ENCODE assay signal across 1 cellular context in the genomic region with DNA sequence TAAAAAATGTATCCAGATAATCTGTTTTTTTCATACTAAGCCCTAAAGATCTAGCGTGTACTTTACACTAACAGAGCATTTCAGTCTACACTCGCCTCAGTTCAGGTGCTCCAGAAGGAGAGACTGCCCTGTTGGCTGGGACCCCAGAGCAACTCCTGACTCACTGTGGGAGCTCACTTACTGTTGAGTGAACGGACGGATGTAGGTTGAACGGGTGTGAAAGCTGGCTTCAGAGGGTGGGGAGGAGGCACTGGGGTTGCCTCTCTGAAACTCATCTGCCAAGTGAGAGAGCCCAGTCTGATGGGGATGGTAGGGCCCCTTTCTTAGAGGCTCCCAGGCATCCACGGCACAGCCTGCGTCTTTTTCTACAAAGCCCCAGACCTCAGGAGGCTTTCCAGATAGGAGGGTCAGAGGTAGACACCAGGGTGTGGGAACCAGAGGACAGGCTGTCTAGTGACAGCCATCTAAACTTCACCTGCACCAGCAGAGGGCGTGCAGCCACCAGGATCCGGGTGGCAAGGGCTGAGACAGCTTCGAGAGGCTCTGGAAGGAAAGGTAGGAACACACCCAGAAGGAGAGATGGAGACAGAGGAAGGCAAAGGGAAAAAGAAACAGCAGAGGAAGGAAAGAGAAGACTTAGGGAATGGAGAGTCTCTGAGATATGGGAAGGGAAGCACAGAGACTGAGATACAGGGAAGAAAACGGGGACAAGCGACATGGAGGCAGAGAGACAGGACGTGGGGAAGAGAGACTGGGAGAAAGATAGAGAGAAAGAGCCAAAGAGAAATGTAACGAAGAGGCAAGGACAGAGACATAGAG.
TF ChIP-seq lines count a peak whose summit lies in the region.

No MANE protein-coding gene starts in this region.

TF ChIP-seq in K562, 482 proteins besides CTCF, POLR2A, EP300 and RAD21 (continued from another document and continues in another):
- TF ChIP-seq ZBTB40 (IDR thresholded peaks at IDR 0.05) (peak; percentile 48; the same call in 1 of the 2 replicates), ZBTB40 (CRISPR knock-in tag; IDR thresholded peaks at IDR 0.05) (no peak), ETV5 (CRISPR knock-in tag; IDR thresholded peaks at IDR 0.05; ENCODE audit: low read depth) (no peak), SRSF1 (IDR thresholded peaks at IDR 0.05; ENCODE audit: low read depth, low read length) (no peak), TFAM (CRISPR knock-in tag; conservative IDR thresholded peaks at IDR 0.05) (no peak), ZNF431 (CRISPR knock-in tag; IDR thresholded peaks at IDR 0.05) (no peak), KLF1 (tag; IDR thresholded peaks at IDR 0.05) (no peak), EWSR1 (IDR thresholded peaks at IDR 0.05; ENCODE audit: borderline replicate concordance, low read depth, partially characterized antibody) (no peak), GATAD2B (IDR thresholded peaks at IDR 0.05; ENCODE audit: borderline replicate concordance) (no peak), POLR2H (tag; IDR thresholded peaks at IDR 0.05; ENCODE audit: low read depth) (no peak), OTX1 (CRISPR knock-in tag; IDR thresholded peaks at IDR 0.05) (peak; percentile 92), E2F5 (CRISPR knock-in tag; IDR thresholded peaks at IDR 0.05) (no peak), NCOA6 (IDR thresholded peaks at IDR 0.05) (no peak), BCOR (IDR thresholded peaks at IDR 0.05) (peak; percentile 77), SMARCE1 (IDR thresholded peaks at IDR 0.05) (0 out of 2 replicates have a peak, but pooled peaks have one; percentile 32), MTF1 (CRISPR knock-in tag; IDR thresholded peaks at IDR 0.05; ENCODE audit: borderline replicate concordance) (no peak), CHAMP1 (IDR thresholded peaks at IDR 0.05) (no peak), PHF21A (IDR thresholded peaks at IDR 0.05; ENCODE audit: borderline replicate concordance, low read depth) (no peak), ZNF24 (IDR thresholded peaks at IDR 0.05) (no peak), CREM (IDR thresholded peaks at IDR 0.05; ENCODE audit: low read depth) (peak; percentile 44; the same call in 1 of the 2 replicates), BHLHE40 (IDR thresholded peaks at IDR 0.05; ENCODE audit: low read length) (0 out of 2 replicates have a peak, but pooled peaks have one; percentile 11), ZBTB33 (CRISPR knock-in tag; IDR thresholded peaks at IDR 0.05) (peak; percentile 20; the same call in 1 of the 2 replicates), NR2C1 (IDR thresholded peaks at IDR 0.05) (no peak; the same call in 1 of the 2 replicates), NR2C1 (tag; IDR thresholded peaks at IDR 0.05) (no peak), XRCC5 (IDR thresholded peaks at IDR 0.05; ENCODE audit: low read depth, low read length) (no peak), ZSCAN32 (CRISPR knock-in tag; IDR thresholded peaks at IDR 0.05) (no peak), GABPA (tag; conservative IDR thresholded peaks at IDR 0.05; ENCODE audit: low read depth) (no peak), MIER1 (IDR thresholded peaks at IDR 0.05; ENCODE audit: low read depth) (peak; percentile 79), CLOCK (CRISPR knock-in tag; IDR thresholded peaks at IDR 0.05; ENCODE audit: borderline replicate concordance) (no peak), XRCC4 (IDR thresholded peaks at IDR 0.05; ENCODE audit: extremely low read depth, insufficient read depth, insufficient read length) (no peak), MCM2 (IDR thresholded peaks at IDR 0.05; ENCODE audit: low read depth) (no peak)
- TF ChIP-seq, protein P1, sequence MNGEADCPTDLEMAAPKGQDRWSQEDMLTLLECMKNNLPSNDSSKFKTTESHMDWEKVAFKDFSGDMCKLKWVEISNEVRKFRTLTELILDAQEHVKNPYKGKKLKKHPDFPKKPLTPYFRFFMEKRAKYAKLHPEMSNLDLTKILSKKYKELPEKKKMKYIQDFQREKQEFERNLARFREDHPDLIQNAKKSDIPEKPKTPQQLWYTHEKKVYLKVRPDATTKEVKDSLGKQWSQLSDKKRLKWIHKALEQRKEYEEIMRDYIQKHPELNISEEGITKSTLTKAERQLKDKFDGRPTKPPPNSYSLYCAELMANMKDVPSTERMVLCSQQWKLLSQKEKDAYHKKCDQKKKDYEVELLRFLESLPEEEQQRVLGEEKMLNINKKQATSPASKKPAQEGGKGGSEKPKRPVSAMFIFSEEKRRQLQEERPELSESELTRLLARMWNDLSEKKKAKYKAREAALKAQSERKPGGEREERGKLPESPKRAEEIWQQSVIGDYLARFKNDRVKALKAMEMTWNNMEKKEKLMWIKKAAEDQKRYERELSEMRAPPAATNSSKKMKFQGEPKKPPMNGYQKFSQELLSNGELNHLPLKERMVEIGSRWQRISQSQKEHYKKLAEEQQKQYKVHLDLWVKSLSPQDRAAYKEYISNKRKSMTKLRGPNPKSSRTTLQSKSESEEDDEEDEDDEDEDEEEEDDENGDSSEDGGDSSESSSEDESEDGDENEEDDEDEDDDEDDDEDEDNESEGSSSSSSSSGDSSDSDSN (IDR thresholded peaks at IDR 0.05; ENCODE audit: borderline replicate concordance in 1 of 2, low read depth in 2 of 2, low read length in 2 of 2): 0 out of 4 replicates have a peak, but pooled peaks of 1 of the 2 experiments have one; percentile 29
- TF ChIP-seq, protein P2, sequence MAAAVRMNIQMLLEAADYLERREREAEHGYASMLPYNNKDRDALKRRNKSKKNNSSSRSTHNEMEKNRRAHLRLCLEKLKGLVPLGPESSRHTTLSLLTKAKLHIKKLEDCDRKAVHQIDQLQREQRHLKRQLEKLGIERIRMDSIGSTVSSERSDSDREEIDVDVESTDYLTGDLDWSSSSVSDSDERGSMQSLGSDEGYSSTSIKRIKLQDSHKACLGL (CRISPR knock-in tag; IDR thresholded peaks at IDR 0.05; ENCODE audit: borderline replicate concordance, poor library complexity, severe bottlenecking): no peak
